In genomic region chr11:1450958-1451710, GRCh38 we compare ENCODE assay signal across 2 cellular contexts.
TF ChIP-seq lines count a peak whose summit lies in the region.

No MANE protein-coding gene starts in this region.

TF ChIP-seq in Ishikawa, 13 proteins besides CTCF, POLR2A, EP300 and RAD21 (continued from another document):
- TF ChIP-seq REST (IDR thresholded peaks at IDR 0.05; ENCODE audit: low read depth), result peak; percentile 97
- TF ChIP-seq ZBTB7A (IDR thresholded peaks at IDR 0.05; ENCODE audit: low read depth), result peak; percentile 82

TF ChIP-seq in GM12878, 131 proteins besides CTCF, POLR2A, EP300 and RAD21:
- TF ChIP-seq REST (IDR thresholded peaks at IDR 0.05; ENCODE audit: low read depth, low read length) (peak; percentile 73), RFX5 (IDR thresholded peaks at IDR 0.05; ENCODE audit: low read depth, low read length) (no peak)
